14 cellular contexts compared by ENCODE assay signal in genomic region chr14:94041551-94042346, GRCh38. TPM values are rescaled to one million over a fixed set of nuclear protein-coding genes. Genes with fewer than 3 reads are reported as not detected.
DNase-seq lines count a peak whose midpoint lies in the region; ATAC-seq and TF ChIP-seq lines count a peak whose summit lies in the region.
"Had no signal": no experiment of that assay in that cellular context is flagged by ENCODE, and none has a peak within 500 bp of the region (broad histone marks: within the 10 kb centered on the region; RNA-seq: fewer than 3 reads in every experiment).

No MANE protein-coding gene starts in this region.

- no peak overlapping the region for H2BK5ac ChIP-seq in mesenchymal stem cell (ENCODE audit: low read depth, low read length, poor library complexity, severe bottlenecking)

- H2AFZ ChIP-seq in fibroblast of lung (ENCODE audit: low read length) (no peak overlapping the region), mesenchymal stem cell (ENCODE audit: low read depth, low read length) (no peak overlapping the region)

- H3K4me2 ChIP-seq in fibroblast of lung (ENCODE audit: extremely low read depth, insufficient read depth, low read length): peak overlapping the region; percentile 71
- no peak overlapping the region for H3K4me2 ChIP-seq in mesenchymal stem cell (ENCODE audit: low read length, poor library complexity, severe bottlenecking)

- WGBS in mesenchymal stem cell: 93% methylated on average over 18 of the region's 18 CpGs

- no peak overlapping the region for H2BK15ac ChIP-seq in mesenchymal stem cell (ENCODE audit: low read depth, poor library complexity, severe bottlenecking)

- H3K9ac ChIP-seq in fibroblast of lung (ENCODE audit: insufficient read depth, low read length): no peak overlapping the region
- peak overlapping the region; percentile 21 for H3K9ac ChIP-seq in mesenchymal stem cell (ENCODE audit: low read length)

- H3K23ac ChIP-seq in mesenchymal stem cell (ENCODE audit: low read length in 2 of 2): no peak overlapping the region

- peaks cover 6% of the 10 kb centered on the region for H3K79me1 ChIP-seq in mesenchymal stem cell (replicated peaks; ENCODE audit: low read length, poor library complexity, severe bottlenecking)

- no peak for DNase-seq in activated T-cell treated with anti-CD3 and anti-CD28 coated beads, Interleukin-2, amount 50 U/mL, for 24 hours
- no peak for DNase-seq in activated T-cell treated with anti-CD3 and anti-CD28 coated beads, Interleukin-2, amount 50 U/mL, for 48 hours
- DNase-seq in fibroblast of lung (ENCODE audit: low read depth in 2 of 2) (peak; percentile 75 to 85), mesenchymal stem cell (peak; percentile 12), upper lobe of right lung (peak; percentile 77), HPDE6-E6E7 (ENCODE audit: extremely low spot score) (no peak), SW480 (ENCODE audit: low spot score) (no peak), GDM1 (lab: John Stamatoyannopoulos, UW) (no peak)
- DNase-seq: anterior cingulate cortex, DMS53, NCI-H1694 had no signal

- no peak overlapping the region for H2BK12ac ChIP-seq in mesenchymal stem cell (ENCODE audit: low read length in 2 of 2)

- peaks cover 37% of the 10 kb centered on the region for H3K36me3 Mint-ChIP-seq in activated T-cell treated with anti-CD3 and anti-CD28 coated beads, Interleukin-2, amount 50 U/mL, for 24 hours (ENCODE audit: low read depth)

- H3K27ac ChIP-seq in fibroblast of lung (ENCODE audit: insufficient read depth, low read length): peak overlapping the region; percentile 2
- H3K27ac ChIP-seq in mesenchymal stem cell (ENCODE audit: low read length, poor library complexity, severe bottlenecking): no peak overlapping the region
- no peak overlapping the region for H3K27ac ChIP-seq in upper lobe of right lung
- H3K27ac ChIP-seq: epithelial cell of prostate had no signal

- H3K27me3 Mint-ChIP-seq in activated T-cell treated with anti-CD3 and anti-CD28 coated beads, Interleukin-2, amount 50 U/mL, for 24 hours: no peaks in the 10 kb centered on the region

- H3K4ac ChIP-seq in mesenchymal stem cell (ENCODE audit: low read depth in 1 of 2, low read length in 2 of 2): no peak overlapping the region

- peaks cover under 1% of the 10 kb centered on the region for H3K4me1 Mint-ChIP-seq in activated T-cell treated with anti-CD3 and anti-CD28 coated beads, Interleukin-2, amount 50 U/mL, for 24 hours (ENCODE audit: low read depth)

- peak overlapping the region; percentile 19 for H4K8ac ChIP-seq in mesenchymal stem cell (ENCODE audit: low read length)

- no peak overlapping the region for H3K18ac ChIP-seq in mesenchymal stem cell (ENCODE audit: low read depth in 1 of 2, low read length in 2 of 2)

- intact Hi-C loops in upper lobe of right lung (cut with DNase I): loop anchor here (5.0 kb wide), 1 partner anchor 96 kb away; no protein-coding TSS in a partner anchor

- no peaks in the 10 kb centered on the region for H3K9me3 ChIP-seq in fibroblast of lung (ENCODE audit: control insufficient read depth, insufficient read depth, low read depth, low read length)
- no peaks in the 10 kb centered on the region for H3K9me3 ChIP-seq in mesenchymal stem cell (ENCODE audit: control insufficient read depth, low read length)
- no peaks in the 10 kb centered on the region for H3K9me3 ChIP-seq in upper lobe of right lung

- TF ChIP-seq CTCF in fibroblast of lung (conservative IDR thresholded peaks at IDR 0.05 in 1 of 2, IDR thresholded peaks at IDR 0.05 in 1 of 2; ENCODE audit: low read depth in 1 of 2, low read length in 2 of 2) (no peak), upper lobe of right lung (IDR thresholded peaks at IDR 0.05) (no peak)

- H3K4me3 ChIP-seq in fibroblast of lung (replicated peaks in 1 of 4; ENCODE audit: control extremely low read depth in 1 of 4, insufficient read depth in 1 of 4, low read depth in 3 of 4, low read length in 4 of 4) (no peak overlapping the region), mesenchymal stem cell (ENCODE audit: insufficient read depth in 1 of 2, low read depth in 1 of 2, low read length in 2 of 2) (peak overlapping the region in 1 of 2 experiments; percentile 26), upper lobe of right lung (no peak overlapping the region)
- H3K4me3 ChIP-seq: skin epidermis had no signal

- no peaks in the 10 kb centered on the region for H4K20me1 ChIP-seq in fibroblast of lung (ENCODE audit: control insufficient read depth, extremely low read depth, insufficient read depth, low read length)

- H2AK5ac ChIP-seq in mesenchymal stem cell (ENCODE audit: low read length, severe bottlenecking): no peak overlapping the region

- no peaks in the 10 kb centered on the region for H3K79me2 ChIP-seq in fibroblast of lung (ENCODE audit: control insufficient read depth, insufficient read depth, low read length)

- no peak overlapping the region for H3K14ac ChIP-seq in mesenchymal stem cell (ENCODE audit: low read length in 2 of 2)

- H3K36me3 ChIP-seq in fibroblast of lung (ENCODE audit: control insufficient read depth, insufficient read depth, low read length) (peaks cover 10% of the 10 kb centered on the region), mesenchymal stem cell (ENCODE audit: control insufficient read depth in 1 of 2, insufficient read depth in 2 of 2, low read depth in 1 of 2, low read length in 2 of 2) (peaks cover 31 to 85% of the 10 kb centered on the region in 2 experiments), upper lobe of right lung (peaks cover 23% of the 10 kb centered on the region)

- peak; percentile 87 for ATAC-seq in upper lobe of right lung

- no peaks in the 10 kb centered on the region for H3K9me3 Mint-ChIP-seq in activated T-cell treated with anti-CD3 and anti-CD28 coated beads, Interleukin-2, amount 50 U/mL, for 24 hours

- no peak overlapping the region for H2BK120ac ChIP-seq in mesenchymal stem cell (ENCODE audit: low read depth, low read length)

- no peak overlapping the region for H4K91ac ChIP-seq in mesenchymal stem cell (ENCODE audit: low read length)

- H3K4me3 Mint-ChIP-seq in activated T-cell treated with anti-CD3 and anti-CD28 coated beads, Interleukin-2, amount 50 U/mL, for 24 hours: no peak overlapping the region

- H3K27me3 ChIP-seq in fibroblast of lung (ENCODE audit: control insufficient read depth, insufficient read depth, low read length): no peaks in the 10 kb centered on the region
- no peaks in the 10 kb centered on the region for H3K27me3 ChIP-seq in mesenchymal stem cell (ENCODE audit: control insufficient read depth in 1 of 2, insufficient read depth in 1 of 2, low read length in 2 of 2)
- no peaks in the 10 kb centered on the region for H3K27me3 ChIP-seq in upper lobe of right lung

- H3K4me1 ChIP-seq in fibroblast of lung (ENCODE audit: control insufficient read depth, extremely low read depth, insufficient read depth, low read length) (peaks cover 25% of the 10 kb centered on the region), mesenchymal stem cell (ENCODE audit: control insufficient read depth, insufficient read depth, low read depth, low read length) (peaks cover 4% of the 10 kb centered on the region), upper lobe of right lung (peaks cover 13% of the 10 kb centered on the region)

- peak overlapping the region; percentile 10 for H3K27ac Mint-ChIP-seq in activated T-cell treated with anti-CD3 and anti-CD28 coated beads, Interleukin-2, amount 50 U/mL, for 24 hours

RNA-seq across cellular contexts. Expression of gene OTUB2, which starts 15.6 kb away (rescaled TPM):
- total RNA-seq in fibroblast of lung (1.5 and 2.3 TPM in 2 replicates), upper lobe of right lung (1.0 TPM)
- 1.3 and 1.4 TPM in 2 replicates for polyA plus RNA-seq in fibroblast of lung
- 0.86 and 0.96 TPM in 2 replicates for polyA plus RNA-seq in fibroblast of lung (2012)
- polyA minus RNA-seq in fibroblast of lung (ENCODE audit: low replicate concordance): 2.6 and 4.3 TPM in 2 replicates
- 1.1 TPM for polyA plus RNA-seq in mesenchymal stem cell (2013, experiment 1 of 2)
- polyA plus RNA-seq in mesenchymal stem cell (2013, experiment 2 of 2): 1.1 TPM

RNA-seq across cellular contexts. Expression of gene DDX24, which starts 39.3 kb away (rescaled TPM):
- total RNA-seq in fibroblast of lung (103 and 143 TPM in 2 replicates), upper lobe of right lung (191 TPM)
- 192 and 244 TPM in 2 replicates for polyA plus RNA-seq in fibroblast of lung
- 157 and 176 TPM in 2 replicates for polyA plus RNA-seq in fibroblast of lung (2012)
- 64.4 and 89.6 TPM in 2 replicates for polyA minus RNA-seq in fibroblast of lung (ENCODE audit: low replicate concordance)
- polyA plus RNA-seq in mesenchymal stem cell (2013, experiment 1 of 2): 132 TPM
- polyA plus RNA-seq in mesenchymal stem cell (2013, experiment 2 of 2): 129 TPM

RNA-seq across cellular contexts. Expression of gene IFI27L1, which starts 39.4 kb away (rescaled TPM):
- total RNA-seq in fibroblast of lung (8.5 and 14.4 TPM in 2 replicates), upper lobe of right lung (15.2 TPM)
- polyA plus RNA-seq in fibroblast of lung: 20.3 and 26.0 TPM in 2 replicates
- polyA plus RNA-seq in fibroblast of lung (2012): 21.2 and 28.0 TPM in 2 replicates
- 14.6 and 15.5 TPM in 2 replicates for polyA minus RNA-seq in fibroblast of lung (ENCODE audit: low replicate concordance)
- polyA plus RNA-seq in mesenchymal stem cell (2013, experiment 1 of 2): 20.5 TPM
- 20.5 TPM for polyA plus RNA-seq in mesenchymal stem cell (2013, experiment 2 of 2)

RNA-seq across cellular contexts. Expression of gene CCDC197, which starts 44.6 kb away (rescaled TPM):
- total RNA-seq in fibroblast of lung: not detected in 2 replicates
- polyA plus RNA-seq in fibroblast of lung: not detected in 2 replicates
- not detected in 2 replicates for polyA plus RNA-seq in fibroblast of lung (2012)
- polyA minus RNA-seq in fibroblast of lung (ENCODE audit: low replicate concordance): not detected in 2 replicates
- not detected for polyA plus RNA-seq in mesenchymal stem cell (2013, experiment 1 of 2)
- not detected for polyA plus RNA-seq in mesenchymal stem cell (2013, experiment 2 of 2)
- total RNA-seq in upper lobe of right lung: not detected
- total RNA-seq: A172 had no signal

Comparison
In these comparisons a context has a peak if more than half of its experiments do, and no peak if none do; other contexts are left out.
1. DNase-seq: peak in fibroblast of lung (2 of 2), mesenchymal stem cell (single experiment) and upper lobe of right lung (single experiment); none in activated T-cell treated with anti-CD3 and anti-CD28 coated beads, Interleukin-2, amount 50 U/mL, for 24 hours (single experiment), activated T-cell treated with anti-CD3 and anti-CD28 coated beads, Interleukin-2, amount 50 U/mL, for 48 hours (0 of 2), HPDE6-E6E7 (single experiment), SW480 (single experiment) and GDM1 (single experiment).